1 cellular context compared by ENCODE assay signal in the genomic region with DNA sequence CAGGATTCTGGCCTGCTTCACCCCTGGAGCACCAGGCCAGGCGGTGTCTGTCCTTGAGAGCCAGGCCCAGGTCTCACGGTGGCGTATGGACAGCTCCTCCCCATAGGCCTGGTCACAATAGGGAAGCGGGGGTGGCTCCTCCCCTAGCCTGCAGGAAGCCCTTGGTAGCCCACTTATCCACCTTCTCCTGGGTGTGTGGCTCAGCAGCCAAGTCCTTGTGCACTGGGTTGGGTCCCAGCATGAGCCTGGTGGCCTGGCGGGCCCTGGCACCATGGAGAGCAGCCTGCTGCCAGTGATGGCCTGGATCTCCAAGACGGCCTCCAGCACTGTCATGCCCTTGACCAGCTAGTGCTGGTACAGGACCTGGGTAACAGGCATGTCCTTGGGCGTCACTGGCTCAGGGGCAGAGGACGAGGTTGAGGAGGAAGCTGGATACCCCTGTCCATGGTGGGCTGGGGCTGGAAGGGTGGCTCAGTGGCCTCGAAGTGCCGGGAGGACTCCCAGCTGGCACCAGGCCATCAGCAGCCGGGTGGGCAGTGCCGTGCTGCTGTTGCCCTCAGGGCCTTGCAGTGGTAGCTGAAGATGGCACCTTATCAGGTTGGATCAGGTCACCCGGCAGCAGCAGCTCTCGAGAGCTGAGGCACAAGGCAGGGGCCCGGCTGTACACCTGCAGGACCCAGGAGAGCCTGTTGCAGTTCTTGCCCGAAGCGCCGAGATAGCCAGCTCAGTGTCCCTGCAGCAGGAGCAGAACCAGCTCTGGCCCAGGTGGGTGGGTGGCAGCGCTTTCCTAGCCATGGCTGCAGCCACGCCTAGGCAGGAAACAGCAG.
A peak's percentile ranks its signal among the peaks of the same experiment; 100 is the strongest.
TF ChIP-seq lines count a peak whose summit lies in the region.

No MANE protein-coding gene starts in this region.

TF ChIP-seq in HepG2, 621 proteins besides CTCF, POLR2A, EP300 and RAD21:
- TF ChIP-seq, protein P1, sequence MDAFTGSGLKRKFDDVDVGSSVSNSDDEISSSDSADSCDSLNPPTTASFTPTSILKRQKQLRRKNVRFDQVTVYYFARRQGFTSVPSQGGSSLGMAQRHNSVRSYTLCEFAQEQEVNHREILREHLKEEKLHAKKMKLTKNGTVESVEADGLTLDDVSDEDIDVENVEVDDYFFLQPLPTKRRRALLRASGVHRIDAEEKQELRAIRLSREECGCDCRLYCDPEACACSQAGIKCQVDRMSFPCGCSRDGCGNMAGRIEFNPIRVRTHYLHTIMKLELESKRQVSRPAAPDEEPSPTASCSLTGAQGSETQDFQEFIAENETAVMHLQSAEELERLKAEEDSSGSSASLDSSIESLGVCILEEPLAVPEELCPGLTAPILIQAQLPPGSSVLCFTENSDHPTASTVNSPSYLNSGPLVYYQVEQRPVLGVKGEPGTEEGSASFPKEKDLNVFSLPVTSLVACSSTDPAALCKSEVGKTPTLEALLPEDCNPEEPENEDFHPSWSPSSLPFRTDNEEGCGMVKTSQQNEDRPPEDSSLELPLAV (CRISPR knock-in tag; conservative IDR thresholded peaks at IDR 0.05; ENCODE audit: low read depth) = no peak
- TF ChIP-seq, protein P2, sequence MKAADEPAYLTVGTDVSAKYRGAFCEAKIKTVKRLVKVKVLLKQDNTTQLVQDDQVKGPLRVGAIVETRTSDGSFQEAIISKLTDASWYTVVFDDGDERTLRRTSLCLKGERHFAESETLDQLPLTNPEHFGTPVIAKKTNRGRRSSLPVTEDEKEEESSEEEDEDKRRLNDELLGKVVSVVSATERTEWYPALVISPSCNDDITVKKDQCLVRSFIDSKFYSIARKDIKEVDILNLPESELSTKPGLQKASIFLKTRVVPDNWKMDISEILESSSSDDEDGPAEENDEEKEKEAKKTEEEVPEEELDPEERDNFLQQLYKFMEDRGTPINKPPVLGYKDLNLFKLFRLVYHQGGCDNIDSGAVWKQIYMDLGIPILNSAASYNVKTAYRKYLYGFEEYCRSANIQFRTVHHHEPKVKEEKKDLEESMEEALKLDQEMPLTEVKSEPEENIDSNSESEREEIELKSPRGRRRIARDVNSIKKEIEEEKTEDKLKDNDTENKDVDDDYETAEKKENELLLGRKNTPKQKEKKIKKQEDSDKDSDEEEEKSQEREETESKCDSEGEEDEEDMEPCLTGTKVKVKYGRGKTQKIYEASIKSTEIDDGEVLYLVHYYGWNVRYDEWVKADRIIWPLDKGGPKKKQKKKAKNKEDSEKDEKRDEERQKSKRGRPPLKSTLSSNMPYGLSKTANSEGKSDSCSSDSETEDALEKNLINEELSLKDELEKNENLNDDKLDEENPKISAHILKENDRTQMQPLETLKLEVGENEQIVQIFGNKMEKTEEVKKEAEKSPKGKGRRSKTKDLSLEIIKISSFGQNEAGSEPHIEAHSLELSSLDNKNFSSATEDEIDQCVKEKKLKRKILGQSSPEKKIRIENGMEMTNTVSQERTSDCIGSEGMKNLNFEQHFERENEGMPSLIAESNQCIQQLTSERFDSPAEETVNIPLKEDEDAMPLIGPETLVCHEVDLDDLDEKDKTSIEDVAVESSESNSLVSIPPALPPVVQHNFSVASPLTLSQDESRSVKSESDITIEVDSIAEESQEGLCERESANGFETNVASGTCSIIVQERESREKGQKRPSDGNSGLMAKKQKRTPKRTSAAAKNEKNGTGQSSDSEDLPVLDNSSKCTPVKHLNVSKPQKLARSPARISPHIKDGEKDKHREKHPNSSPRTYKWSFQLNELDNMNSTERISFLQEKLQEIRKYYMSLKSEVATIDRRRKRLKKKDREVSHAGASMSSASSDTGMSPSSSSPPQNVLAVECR (CRISPR knock-in tag; IDR thresholded peaks at IDR 0.05; ENCODE audit: borderline replicate concordance) = no peak
- TF ChIP-seq RBFOX2 (IDR thresholded peaks at IDR 0.05; ENCODE audit: low read depth, low read length) (peak; percentile 24; the same call in 1 of the 2 replicates), ZNF260 (CRISPR knock-in tag; IDR thresholded peaks at IDR 0.05; ENCODE audit: borderline replicate concordance, low read depth) (no peak), AGO2 (optimal IDR thresholded peaks at IDR 0.05; ENCODE audit: low read depth, low read length) (peak; percentile 83)
- TF ChIP-seq, protein P3, sequence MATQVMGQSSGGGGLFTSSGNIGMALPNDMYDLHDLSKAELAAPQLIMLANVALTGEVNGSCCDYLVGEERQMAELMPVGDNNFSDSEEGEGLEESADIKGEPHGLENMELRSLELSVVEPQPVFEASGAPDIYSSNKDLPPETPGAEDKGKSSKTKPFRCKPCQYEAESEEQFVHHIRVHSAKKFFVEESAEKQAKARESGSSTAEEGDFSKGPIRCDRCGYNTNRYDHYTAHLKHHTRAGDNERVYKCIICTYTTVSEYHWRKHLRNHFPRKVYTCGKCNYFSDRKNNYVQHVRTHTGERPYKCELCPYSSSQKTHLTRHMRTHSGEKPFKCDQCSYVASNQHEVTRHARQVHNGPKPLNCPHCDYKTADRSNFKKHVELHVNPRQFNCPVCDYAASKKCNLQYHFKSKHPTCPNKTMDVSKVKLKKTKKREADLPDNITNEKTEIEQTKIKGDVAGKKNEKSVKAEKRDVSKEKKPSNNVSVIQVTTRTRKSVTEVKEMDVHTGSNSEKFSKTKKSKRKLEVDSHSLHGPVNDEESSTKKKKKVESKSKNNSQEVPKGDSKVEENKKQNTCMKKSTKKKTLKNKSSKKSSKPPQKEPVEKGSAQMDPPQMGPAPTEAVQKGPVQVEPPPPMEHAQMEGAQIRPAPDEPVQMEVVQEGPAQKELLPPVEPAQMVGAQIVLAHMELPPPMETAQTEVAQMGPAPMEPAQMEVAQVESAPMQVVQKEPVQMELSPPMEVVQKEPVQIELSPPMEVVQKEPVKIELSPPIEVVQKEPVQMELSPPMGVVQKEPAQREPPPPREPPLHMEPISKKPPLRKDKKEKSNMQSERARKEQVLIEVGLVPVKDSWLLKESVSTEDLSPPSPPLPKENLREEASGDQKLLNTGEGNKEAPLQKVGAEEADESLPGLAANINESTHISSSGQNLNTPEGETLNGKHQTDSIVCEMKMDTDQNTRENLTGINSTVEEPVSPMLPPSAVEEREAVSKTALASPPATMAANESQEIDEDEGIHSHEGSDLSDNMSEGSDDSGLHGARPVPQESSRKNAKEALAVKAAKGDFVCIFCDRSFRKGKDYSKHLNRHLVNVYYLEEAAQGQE (IDR thresholded peaks at IDR 0.05; ENCODE audit: borderline replicate concordance in 1 of 2, low read depth in 1 of 2, low read length in 2 of 2) = peak; percentile 19 to 43; a peak in 3 of 4 replicates
TF ChIP-seq in HepG2: peak in this region for 3.
